Comparison of ENCODE assay signal across 15 cellular contexts in the genomic region with DNA sequence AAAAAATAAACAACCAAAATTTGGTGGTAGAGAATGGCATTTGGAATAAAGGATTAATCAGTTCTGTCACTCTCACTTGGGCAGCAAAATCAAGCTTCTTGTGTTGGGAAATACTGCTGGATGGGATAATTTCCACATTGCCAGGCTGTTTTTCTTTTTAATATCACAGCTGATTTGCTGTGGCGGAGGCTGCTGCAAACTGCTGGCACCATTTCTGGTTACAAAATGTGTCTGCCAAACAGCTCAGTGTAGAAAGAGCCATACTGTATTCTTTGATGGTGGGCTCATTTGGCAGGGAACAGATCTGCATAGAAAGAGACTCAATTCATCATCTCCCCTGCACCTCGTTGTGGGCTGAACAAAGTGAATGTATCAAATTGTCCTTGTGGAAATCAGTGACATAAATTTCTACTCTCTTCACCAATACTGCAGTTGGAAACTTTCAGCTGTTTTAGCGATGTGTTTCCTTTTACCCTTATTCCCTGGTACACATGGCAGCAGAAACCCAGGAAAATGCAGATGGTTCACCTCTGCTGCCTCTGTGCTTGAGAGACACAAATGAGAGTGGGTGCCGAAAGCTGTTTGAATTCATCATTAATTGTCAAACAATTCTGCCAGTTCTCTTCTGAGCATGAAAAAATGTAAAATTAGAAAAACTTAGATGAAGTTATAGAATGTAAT.
DNase-seq lines count a peak whose midpoint lies in the region; ATAC-seq, FAIRE-seq and TF ChIP-seq lines count a peak whose summit lies in the region.
"Had no signal": no experiment of that assay in that cellular context is flagged by ENCODE, and none has a peak within 500 bp of the region (broad histone marks: within the 10 kb centered on the region; RNA-seq: fewer than 3 reads in every experiment).

No MANE protein-coding gene starts in this region.

- peaks cover 0 to 29% of the 10 kb centered on the region in 2 donors for H3K4me1 ChIP-seq in right atrium auricular region
- peaks cover 41% of the 10 kb centered on the region for H3K4me1 ChIP-seq in muscle layer of colon (ENCODE audit: insufficient read depth, low read length)

- H3K4me3 ChIP-seq in right atrium auricular region (no peak overlapping the region), muscle layer of colon (ENCODE audit: low read depth in 1 of 2, low read length in 2 of 2) (no peak overlapping the region)
- H3K4me3 ChIP-seq: gastrocnemius medialis, GM12878, upper lobe of left lung had no signal

- H3K27me3 ChIP-seq in right atrium auricular region (no peaks in the 10 kb centered on the region), muscle layer of colon (ENCODE audit: control insufficient read depth in 1 of 2, insufficient read depth in 2 of 2, low read length in 2 of 2) (no peaks in the 10 kb centered on the region)
- H3K27me3 ChIP-seq: gastrocnemius medialis, upper lobe of left lung had no signal

- peaks cover 2% of the 10 kb centered on the region for H3K9me3 Mint-ChIP-seq in chondrocyte (ENCODE audit: low read depth)

- H3K36me3 ChIP-seq in right atrium auricular region = no peaks in the 10 kb centered on the region
- no peaks in the 10 kb centered on the region for H3K36me3 ChIP-seq in muscle layer of colon (ENCODE audit: insufficient read depth, low read length)
- H3K36me3 ChIP-seq: gastrocnemius medialis, upper lobe of left lung had no signal

- no peak overlapping the region for H3K9ac ChIP-seq in muscle layer of colon (ENCODE audit: low read length)

- no peaks in the 10 kb centered on the region for H3K9me3 ChIP-seq in right atrium auricular region
- H3K9me3 ChIP-seq in muscle layer of colon (ENCODE audit: low read length) = no peaks in the 10 kb centered on the region
- H3K9me3 ChIP-seq: gastrocnemius medialis, upper lobe of left lung had no signal

- peaks cover 46% of the 10 kb centered on the region for H3K4me1 Mint-ChIP-seq in chondrocyte (ENCODE audit: low read depth)

- no peaks in the 10 kb centered on the region for H3K36me3 Mint-ChIP-seq in chondrocyte (ENCODE audit: low read depth)

- FAIRE-seq in urothelium cell line (lab: Jason Lieb, UNC) = peak; percentile 78
- no peak for FAIRE-seq in frontal cortex (lab: Jason Lieb, UNC)
- FAIRE-seq: GM12878 had no signal

- DNase-seq in Right ventricle myocardium inferior (ENCODE audit: missing footprints) (no peak), right atrium auricular region (ENCODE audit: low spot score) (no peak), chondrocyte (ENCODE audit: low spot score) (no peak), urothelium cell line (ENCODE audit: low spot score) (no peak), NCI-H748 (lab: John Stamatoyannopoulos, UW; ENCODE audit: unreplicated experiment) (no peak), frontal cortex (ENCODE audit: low spot score in 2 of 2) (no peak), mesenteric fat pad (ENCODE audit: low spot score) (no peak)
- DNase-seq: activated CD4-positive, CD25-positive, alpha-beta regulatory T cell; DMS153; gastrocnemius medialis; KG1; stimulated activated CD4-positive, alpha-beta T cell treated with anti-CD3 and anti-CD28 coated beads, Interleukin-12 subunit alpha, Interleukin-12 subunit beta, amount 100 ng/mL, for 4 hours had no signal

- TF ChIP-seq CTCF in right atrium auricular region (IDR thresholded peaks at IDR 0.05) = no peak
- no peak for TF ChIP-seq CTCF in chondrocyte (IDR thresholded peaks at IDR 0.05)

- intact Hi-C loops in Right ventricle myocardium inferior (cut with DNase I) = no loop called here

- H3K27me3 Mint-ChIP-seq in chondrocyte (ENCODE audit: low read depth) = no peaks in the 10 kb centered on the region

- no peak overlapping the region for H3K4me3 Mint-ChIP-seq in chondrocyte (ENCODE audit: unreplicated experiment)

- H3K27ac ChIP-seq in right atrium auricular region = peak overlapping the region in 1 of 2 donors; percentile 17
- H3K27ac ChIP-seq in muscle layer of colon (ENCODE audit: low read depth, low read length) = peak overlapping the region; percentile 4
- H3K27ac ChIP-seq: upper lobe of left lung had no signal

- peak overlapping the region; percentile 77 for H3K27ac Mint-ChIP-seq in chondrocyte (ENCODE audit: unreplicated experiment)

- peak; percentile 40 for ATAC-seq in Right ventricle myocardium inferior
- ATAC-seq: GM12878 had no signal
